In genomic region chrX:47651043-47651905, GRCh38 we compare ENCODE assay signal across 9 cellular contexts. TPM values are rescaled to one million over a fixed set of nuclear protein-coding genes. Genes with fewer than 3 reads are reported as not detected.
DNase-seq lines count a peak whose midpoint lies in the region; ATAC-seq, FAIRE-seq and TF ChIP-seq lines count a peak whose summit lies in the region.
"Had no signal": no experiment of that assay in that cellular context is flagged by ENCODE, and none has a peak within 500 bp of the region (broad histone marks: within the 10 kb centered on the region; RNA-seq: fewer than 3 reads in every experiment).

No MANE protein-coding gene starts in this region.

- peak overlapping the region; percentile 94 for H3K27ac Mint-ChIP-seq in activated CD4-positive, alpha-beta T cell treated with anti-CD3 and anti-CD28 coated beads, Interleukin-2, amount 10 ng/mL, durations not matched to agents 24 days and 14 days
- peak overlapping the region; percentile 94 to 97 for H3K27ac Mint-ChIP-seq in activated naive CD4-positive, alpha-beta T cell treated with anti-CD3 and anti-CD28 coated beads, Interleukin-2, amount 50 U/mL, for 72 hours

- peak overlapping the region; percentile 53 for H2AFZ ChIP-seq in keratinocyte (ENCODE audit: control insufficient read depth, low read length)

- no peaks in the 10 kb centered on the region for H3K9me3 Mint-ChIP-seq in activated CD4-positive, alpha-beta T cell treated with anti-CD3 and anti-CD28 coated beads, Interleukin-2, amount 10 ng/mL, durations not matched to agents 24 days and 14 days
- H3K9me3 Mint-ChIP-seq in activated naive CD4-positive, alpha-beta T cell treated with anti-CD3 and anti-CD28 coated beads, Interleukin-2, amount 50 U/mL, for 72 hours, result no peaks in the 10 kb centered on the region

- FAIRE-seq in keratinocyte (lab: Jason Lieb, UNC), result no peak

- intact Hi-C loops in activated CD4-positive, alpha-beta T cell treated with anti-CD3 and anti-CD28 coated beads, Interleukin-2, amount 10 ng/mL, durations not matched to agents 24 days and 14 days (cut with micrococcal nuclease), result loop anchor here (2.0 to 10.0 kb wide), 8 partner anchors 14 to 826 kb away; partner anchors contain the start of genes ARAF, CDK16, FTSJ1 and TIMP1
- intact Hi-C loops in testis (cut with DNase I; ENCODE audit: low total_unique reads), result no loop called here

- dilution Hi-C loops in keratinocyte (cut with MboI; ENCODE audit: extremely low pct_ligation_motif_present, low sequenced_read_pairs), result no loop called here

- H3K4me1 ChIP-seq in keratinocyte (ENCODE audit: control insufficient read depth, extremely low read depth, insufficient read depth, low read length), result peaks cover 16% of the 10 kb centered on the region
- H3K4me1 ChIP-seq in testis, result peaks cover 3% of the 10 kb centered on the region

- H3K4me3 ChIP-seq in keratinocyte (ENCODE audit: control insufficient read depth in 2 of 3, extremely low read depth in 1 of 3, insufficient read depth in 2 of 3, low read depth in 1 of 3, low read length in 3 of 3), result peak overlapping the region; percentile 16 to 57 (median 36)
- H3K4me3 ChIP-seq in testis, result peak overlapping the region; percentile 15 to 77

- peaks cover 70% of the 10 kb centered on the region for H3K36me3 Mint-ChIP-seq in activated CD4-positive, alpha-beta T cell treated with anti-CD3 and anti-CD28 coated beads, Interleukin-2, amount 10 ng/mL, durations not matched to agents 24 days and 14 days (ENCODE audit: low read depth)
- H3K36me3 Mint-ChIP-seq in activated naive CD4-positive, alpha-beta T cell treated with anti-CD3 and anti-CD28 coated beads, Interleukin-2, amount 50 U/mL, for 72 hours, result peaks cover 46 to 54% of the 10 kb centered on the region in 2 donors

- H4K20me1 ChIP-seq in keratinocyte (ENCODE audit: control insufficient read depth, extremely low read depth, insufficient read depth, low read length), result no peaks in the 10 kb centered on the region

- TF ChIP-seq POLR2A in testis (IDR thresholded peaks at IDR 0.05), result no peak

- WGBS in testis, 2 donors, result 10 to 16% methylated on average over 13 to 19 of the region's 19 CpGs

- no peaks in the 10 kb centered on the region for H3K27me3 Mint-ChIP-seq in activated CD4-positive, alpha-beta T cell treated with anti-CD3 and anti-CD28 coated beads, Interleukin-2, amount 10 ng/mL, durations not matched to agents 24 days and 14 days

- peak overlapping the region; percentile 66 for H3K9ac ChIP-seq in keratinocyte (ENCODE audit: control insufficient read depth, extremely low read depth, insufficient read depth, low read length)

- peaks cover 13% of the 10 kb centered on the region for H3K79me2 ChIP-seq in keratinocyte (ENCODE audit: control insufficient read depth, insufficient read depth, low read length)

- ATAC-seq in activated naive CD4-positive, alpha-beta T cell treated with anti-CD3 and anti-CD28 coated beads, Interleukin-2, amount 50 U/mL, for 72 hours, result no peak
- ATAC-seq in GM19467 (IDR thresholded peaks at IDR 0.05; ENCODE audit: unreplicated experiment) (no peak), GM21737 (IDR thresholded peaks at IDR 0.05; ENCODE audit: unreplicated experiment) (no peak)

- DNase-seq in activated CD4-positive, alpha-beta T cell treated with anti-CD3 and anti-CD28 coated beads, Interleukin-2, amount 10 ng/mL, durations not matched to agents 24 days and 14 days, result no peak
- DNase-seq in activated CD4-positive, alpha-beta T cell treated with anti-CD3 and anti-CD28 coated beads, Interleukin-2, amount 50 U/mL, for 1 hour, result no peak
- DNase-seq in activated naive CD4-positive, alpha-beta T cell treated with anti-CD3 and anti-CD28 coated beads, Interleukin-2, amount 50 U/mL, for 72 hours (ENCODE audit: low spot score in 2 of 2), result no peak
- DNase-seq in keratinocyte (ENCODE audit: low read depth, low spot score) (no peak), testis (no peak), superior temporal gyrus (ENCODE audit: extremely low spot score) (no peak)

- H3K4me2 ChIP-seq in keratinocyte (ENCODE audit: control insufficient read depth, extremely low read depth, insufficient read depth, low read depth, low read length), result peak overlapping the region; percentile 71

- no peaks in the 10 kb centered on the region for H3K27me3 ChIP-seq in keratinocyte (ENCODE audit: control insufficient read depth, extremely low read depth, insufficient read depth, low read length)
- H3K27me3 ChIP-seq in testis, result no peaks in the 10 kb centered on the region

- H3K27ac ChIP-seq in keratinocyte (ENCODE audit: control insufficient read depth, insufficient read depth, low read length) (peak overlapping the region; percentile 57), testis (peak overlapping the region; percentile 52 to 80)

- H3K9me3 ChIP-seq in keratinocyte (ENCODE audit: control insufficient read depth, low read depth, low read length) (no peaks in the 10 kb centered on the region), testis (no peaks in the 10 kb centered on the region)

- peak overlapping the region; percentile 93 for H3K4me3 Mint-ChIP-seq in activated CD4-positive, alpha-beta T cell treated with anti-CD3 and anti-CD28 coated beads, Interleukin-2, amount 10 ng/mL, durations not matched to agents 24 days and 14 days

- H3K4me1 Mint-ChIP-seq in activated CD4-positive, alpha-beta T cell treated with anti-CD3 and anti-CD28 coated beads, Interleukin-2, amount 10 ng/mL, durations not matched to agents 24 days and 14 days, result peaks cover 54% of the 10 kb centered on the region

- H3K36me3 ChIP-seq in keratinocyte (ENCODE audit: control insufficient read depth in 2 of 2, extremely low read depth in 1 of 2, insufficient read depth in 2 of 2, low read length in 2 of 2) (peaks cover 3 to 11% of the 10 kb centered on the region in 2 experiments), testis (ENCODE audit: low read depth, missing control alignments) (no peaks in the 10 kb centered on the region)

- TF ChIP-seq CTCF in keratinocyte (optimal IDR thresholded peaks at IDR 0.05 in 1 of 3, IDR thresholded peaks at IDR 0.05 in 1 of 3, conservative IDR thresholded peaks at IDR 0.05 in 1 of 3; ENCODE audit: extremely low read depth in 1 of 3, insufficient read depth in 2 of 3, low read length in 3 of 3), result no peak
- TF ChIP-seq CTCF in testis (IDR thresholded peaks at IDR 0.05), result no peak

- H3K9me1 ChIP-seq in keratinocyte (ENCODE audit: control insufficient read depth, extremely low read depth, insufficient read depth, low read length), result peaks cover 2% of the 10 kb centered on the region

RNA-seq across cellular contexts. Expression of gene ELK1, which starts 0.9 kb away (rescaled TPM):
- total RNA-seq in activated CD4-positive, alpha-beta T cell treated with anti-CD3 and anti-CD28 coated beads, Interleukin-2, amount 10 ng/mL, durations not matched to agents 24 days and 14 days, result 104 and 112 TPM in 2 replicates
- total RNA-seq in activated naive CD4-positive, alpha-beta T cell treated with anti-CD3 and anti-CD28 coated beads, Interleukin-2, amount 50 U/mL, for 72 hours, result 100 to 1,000 TPM in 1 of 2 donors, 10 to 100 TPM in 1; 95.1 to 136 TPM
- 8.2 to 13.5 TPM (median 12.9 TPM) in 3 replicates for polyA plus RNA-seq in keratinocyte
- 7.7 TPM for polyA plus RNA-seq in keratinocyte (2011; ENCODE audit: low read depth)
- 13.3 and 15.4 TPM in 2 replicates for polyA plus RNA-seq in keratinocyte (2011; cell fraction: cytosol; rRNA removed)
- polyA plus RNA-seq in keratinocyte (2011; cell fraction: nucleus; rRNA removed), result 6.4 and 8.2 TPM in 2 replicates
- 12.7 and 16.5 TPM in 2 replicates for polyA plus RNA-seq in keratinocyte (2012; ENCODE audit: low replicate concordance)
- 9.9 to 25.6 TPM (median 10.3 TPM) in 3 replicates for polyA minus RNA-seq in keratinocyte
- polyA minus RNA-seq in keratinocyte (2011; cell fraction: cytosol; rRNA and poly(A)+ RNA removed), result 15.9 TPM
- 4.3 and 5.4 TPM in 2 replicates for polyA minus RNA-seq in keratinocyte (2011; cell fraction: nucleus; rRNA and poly(A)+ RNA removed)
- total RNA-seq in testis, result 100 to 1,000 TPM; 102 to 114 TPM
- 70.9 TPM for polyA plus RNA-seq in testis (ENCODE audit: insufficient read depth, low read depth, low replicate concordance)

RNA-seq across cellular contexts. Expression of gene UXT, which starts 7.7 kb away (rescaled TPM):
- 174 and 194 TPM in 2 replicates for total RNA-seq in activated CD4-positive, alpha-beta T cell treated with anti-CD3 and anti-CD28 coated beads, Interleukin-2, amount 10 ng/mL, durations not matched to agents 24 days and 14 days
- 100 to 1,000 TPM; 162 to 210 TPM for total RNA-seq in activated naive CD4-positive, alpha-beta T cell treated with anti-CD3 and anti-CD28 coated beads, Interleukin-2, amount 50 U/mL, for 72 hours
- 87.4 to 102 TPM (median 93.1 TPM) in 3 replicates for polyA plus RNA-seq in keratinocyte
- 64.4 TPM for polyA plus RNA-seq in keratinocyte (2011; ENCODE audit: low read depth)
- 45.9 and 76.7 TPM in 2 replicates for polyA plus RNA-seq in keratinocyte (2011; cell fraction: cytosol; rRNA removed)
- 27.2 and 29.2 TPM in 2 replicates for polyA plus RNA-seq in keratinocyte (2011; cell fraction: nucleus; rRNA removed)
- polyA plus RNA-seq in keratinocyte (2012; ENCODE audit: low replicate concordance), result 90.2 and 102 TPM in 2 replicates
- polyA minus RNA-seq in keratinocyte, result 29.4 to 38.2 TPM (median 33.3 TPM) in 3 replicates
- polyA minus RNA-seq in keratinocyte (2011; cell fraction: cytosol; rRNA and poly(A)+ RNA removed), result 42.8 TPM
- polyA minus RNA-seq in keratinocyte (2011; cell fraction: nucleus; rRNA and poly(A)+ RNA removed), result 13.5 and 13.9 TPM in 2 replicates
- 10 to 100 TPM; 63.8 to 72.0 TPM for total RNA-seq in testis
- 79.9 TPM for polyA plus RNA-seq in testis (ENCODE audit: insufficient read depth, low read depth, low replicate concordance)

RNA-seq across cellular contexts. Expression of gene CFP, which starts 21.5 kb away (rescaled TPM):
- total RNA-seq in activated CD4-positive, alpha-beta T cell treated with anti-CD3 and anti-CD28 coated beads, Interleukin-2, amount 10 ng/mL, durations not matched to agents 24 days and 14 days, result 4.0 and 4.4 TPM in 2 replicates
- total RNA-seq in activated naive CD4-positive, alpha-beta T cell treated with anti-CD3 and anti-CD28 coated beads, Interleukin-2, amount 50 U/mL, for 72 hours, result 10 to 100 TPM in 1 of 2 donors, 1 to 10 TPM in 1; 5.1 to 11.1 TPM
- polyA plus RNA-seq in keratinocyte (0.03 to 0.04 TPM in 2 of 3 replicates, not detected in the other), testis (ENCODE audit: insufficient read depth, low read depth, low replicate concordance) (4.4 TPM)
- not detected for polyA plus RNA-seq in keratinocyte (2011; ENCODE audit: low read depth)
- not detected in 2 replicates for polyA plus RNA-seq in keratinocyte (2011; cell fraction: cytosol; rRNA removed)
- polyA plus RNA-seq in keratinocyte (2011; cell fraction: nucleus; rRNA removed), result 0.15 and 0.23 TPM in 2 replicates
- polyA plus RNA-seq in keratinocyte (2012; ENCODE audit: low replicate concordance), result 0.35 TPM in 1 of 2 replicates, not detected in the other
- 0.19 TPM in 1 of 3 replicates, not detected in the others for polyA minus RNA-seq in keratinocyte
- not detected for polyA minus RNA-seq in keratinocyte (2011; cell fraction: cytosol; rRNA and poly(A)+ RNA removed)
- 0.11 and 0.16 TPM in 2 replicates for polyA minus RNA-seq in keratinocyte (2011; cell fraction: nucleus; rRNA and poly(A)+ RNA removed)
- 1 to 10 TPM; 1.9 to 2.8 TPM for total RNA-seq in testis

RNA-seq across cellular contexts. Expression of gene SYN1, which starts 31.6 kb away (rescaled TPM):
- 0.49 and 0.54 TPM in 2 replicates for total RNA-seq in activated CD4-positive, alpha-beta T cell treated with anti-CD3 and anti-CD28 coated beads, Interleukin-2, amount 10 ng/mL, durations not matched to agents 24 days and 14 days
- 1 to 10 TPM in 1 of 2 donors, under 1 TPM in 1; 0.47 to 3.0 TPM for total RNA-seq in activated naive CD4-positive, alpha-beta T cell treated with anti-CD3 and anti-CD28 coated beads, Interleukin-2, amount 50 U/mL, for 72 hours
- polyA plus RNA-seq in keratinocyte (0.07 to 0.36 TPM in 2 of 3 replicates, not detected in the other), testis (ENCODE audit: insufficient read depth, low read depth, low replicate concordance) (3.5 TPM)
- polyA plus RNA-seq in keratinocyte (2011; ENCODE audit: low read depth), result 0.49 TPM
- polyA plus RNA-seq in keratinocyte (2011; cell fraction: cytosol; rRNA removed), result 0.34 and 0.56 TPM in 2 replicates
- polyA plus RNA-seq in keratinocyte (2011; cell fraction: nucleus; rRNA removed), result 0.19 and 1.1 TPM in 2 replicates
- polyA plus RNA-seq in keratinocyte (2012; ENCODE audit: low replicate concordance), result 0.85 and 1.2 TPM in 2 replicates
- polyA minus RNA-seq in keratinocyte, result 0.10 to 3.0 TPM in 2 of 3 replicates, not detected in the other
- polyA minus RNA-seq in keratinocyte (2011; cell fraction: cytosol; rRNA and poly(A)+ RNA removed), result not detected
- polyA minus RNA-seq in keratinocyte (2011; cell fraction: nucleus; rRNA and poly(A)+ RNA removed), result 0.32 TPM in 1 of 2 replicates, not detected in the other
- total RNA-seq in testis, result 1 to 10 TPM; 2.8 to 3.4 TPM
- total RNA-seq: Daoy had no signal
